Comparison of ENCODE assay signal across 1 cellular context in the genomic region with DNA sequence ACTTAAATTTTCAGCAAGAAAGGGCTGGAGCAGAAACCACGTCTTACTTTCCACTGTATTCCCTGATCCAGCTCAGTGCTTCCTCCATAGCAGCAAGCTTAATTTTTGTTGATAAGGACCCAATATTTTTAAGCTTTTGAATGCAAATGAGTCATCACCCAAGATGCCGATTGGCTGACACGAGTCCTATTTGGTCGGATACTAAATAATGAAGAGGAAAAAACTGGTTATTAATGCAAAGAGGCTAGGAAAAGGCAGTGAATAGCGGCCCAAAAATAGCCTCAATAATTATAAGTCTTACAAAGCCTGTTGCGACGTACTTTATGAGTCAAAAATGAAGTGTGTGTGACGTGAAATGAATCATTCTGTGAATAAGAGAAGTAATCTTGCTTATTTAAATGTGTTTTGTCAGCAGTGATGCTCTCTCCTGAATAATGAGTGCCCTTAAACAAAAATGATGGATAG.
TF ChIP-seq lines count a peak whose summit lies in the region.

No MANE protein-coding gene starts in this region.

TF ChIP-seq in GM23338, 12 proteins besides CTCF, POLR2A, EP300 and RAD21 (continued from another document):
- TF ChIP-seq, protein P1, sequence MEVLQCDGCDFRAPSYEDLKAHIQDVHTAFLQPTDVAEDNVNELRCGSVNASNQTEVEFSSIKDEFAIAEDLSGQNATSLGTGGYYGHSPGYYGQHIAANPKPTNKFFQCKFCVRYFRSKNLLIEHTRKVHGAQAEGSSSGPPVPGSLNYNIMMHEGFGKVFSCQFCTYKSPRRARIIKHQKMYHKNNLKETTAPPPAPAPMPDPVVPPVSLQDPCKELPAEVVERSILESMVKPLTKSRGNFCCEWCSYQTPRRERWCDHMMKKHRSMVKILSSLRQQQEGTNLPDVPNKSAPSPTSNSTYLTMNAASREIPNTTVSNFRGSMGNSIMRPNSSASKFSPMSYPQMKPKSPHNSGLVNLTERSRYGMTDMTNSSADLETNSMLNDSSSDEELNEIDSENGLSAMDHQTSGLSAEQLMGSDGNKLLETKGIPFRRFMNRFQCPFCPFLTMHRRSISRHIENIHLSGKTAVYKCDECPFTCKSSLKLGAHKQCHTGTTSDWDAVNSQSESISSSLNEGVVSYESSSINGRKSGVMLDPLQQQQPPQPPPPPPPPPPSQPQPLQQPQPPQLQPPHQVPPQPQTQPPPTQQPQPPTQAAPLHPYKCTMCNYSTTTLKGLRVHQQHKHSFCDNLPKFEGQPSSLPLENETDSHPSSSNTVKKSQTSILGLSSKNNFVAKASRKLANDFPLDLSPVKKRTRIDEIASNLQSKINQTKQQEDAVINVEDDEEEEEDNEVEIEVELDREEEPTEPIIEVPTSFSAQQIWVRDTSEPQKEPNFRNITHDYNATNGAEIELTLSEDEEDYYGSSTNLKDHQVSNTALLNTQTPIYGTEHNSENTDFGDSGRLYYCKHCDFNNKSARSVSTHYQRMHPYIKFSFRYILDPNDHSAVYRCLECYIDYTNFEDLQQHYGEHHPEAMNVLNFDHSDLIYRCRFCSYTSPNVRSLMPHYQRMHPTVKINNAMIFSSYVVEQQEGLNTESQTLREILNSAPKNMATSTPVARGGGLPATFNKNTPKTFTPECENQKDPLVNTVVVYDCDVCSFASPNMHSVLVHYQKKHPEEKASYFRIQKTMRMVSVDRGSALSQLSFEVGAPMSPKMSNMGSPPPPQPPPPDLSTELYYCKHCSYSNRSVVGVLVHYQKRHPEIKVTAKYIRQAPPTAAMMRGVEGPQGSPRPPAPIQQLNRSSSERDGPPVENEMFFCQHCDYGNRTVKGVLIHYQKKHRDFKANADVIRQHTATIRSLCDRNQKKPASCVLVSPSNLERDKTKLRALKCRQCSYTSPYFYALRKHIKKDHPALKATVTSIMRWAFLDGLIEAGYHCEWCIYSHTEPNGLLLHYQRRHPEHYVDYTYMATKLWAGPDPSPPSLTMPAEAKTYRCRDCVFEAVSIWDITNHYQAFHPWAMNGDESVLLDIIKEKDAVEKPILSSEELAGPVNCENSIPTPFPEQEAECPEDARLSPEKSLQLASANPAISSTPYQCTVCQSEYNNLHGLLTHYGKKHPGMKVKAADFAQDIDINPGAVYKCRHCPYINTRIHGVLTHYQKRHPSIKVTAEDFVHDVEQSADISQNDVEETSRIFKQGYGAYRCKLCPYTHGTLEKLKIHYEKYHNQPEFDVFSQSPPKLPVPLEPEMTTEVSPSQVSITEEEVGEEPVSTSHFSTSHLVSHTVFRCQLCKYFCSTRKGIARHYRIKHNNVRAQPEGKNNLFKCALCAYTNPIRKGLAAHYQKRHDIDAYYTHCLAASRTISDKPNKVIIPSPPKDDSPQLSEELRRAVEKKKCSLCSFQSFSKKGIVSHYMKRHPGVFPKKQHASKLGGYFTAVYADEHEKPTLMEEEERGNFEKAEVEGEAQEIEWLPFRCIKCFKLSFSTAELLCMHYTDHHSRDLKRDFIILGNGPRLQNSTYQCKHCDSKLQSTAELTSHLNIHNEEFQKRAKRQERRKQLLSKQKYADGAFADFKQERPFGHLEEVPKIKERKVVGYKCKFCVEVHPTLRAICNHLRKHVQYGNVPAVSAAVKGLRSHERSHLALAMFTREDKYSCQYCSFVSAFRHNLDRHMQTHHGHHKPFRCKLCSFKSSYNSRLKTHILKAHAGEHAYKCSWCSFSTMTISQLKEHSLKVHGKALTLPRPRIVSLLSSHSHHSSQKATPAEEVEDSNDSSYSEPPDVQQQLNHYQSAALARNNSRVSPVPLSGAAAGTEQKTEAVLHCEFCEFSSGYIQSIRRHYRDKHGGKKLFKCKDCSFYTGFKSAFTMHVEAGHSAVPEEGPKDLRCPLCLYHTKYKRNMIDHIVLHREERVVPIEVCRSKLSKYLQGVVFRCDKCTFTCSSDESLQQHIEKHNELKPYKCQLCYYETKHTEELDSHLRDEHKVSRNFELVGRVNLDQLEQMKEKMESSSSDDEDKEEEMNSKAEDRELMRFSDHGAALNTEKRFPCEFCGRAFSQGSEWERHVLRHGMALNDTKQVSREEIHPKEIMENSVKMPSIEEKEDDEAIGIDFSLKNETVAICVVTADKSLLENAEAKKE (CRISPR knock-in tag; IDR thresholded peaks at IDR 0.05) = no peak
